2 cellular contexts compared by ENCODE assay signal in genomic region chr15:32819406-32819930, GRCh38.
A peak's percentile ranks its signal among the peaks of the same experiment; 100 is the strongest.
TF ChIP-seq lines count a peak whose summit lies in the region.

No MANE protein-coding gene starts in this region.

TF ChIP-seq in A549, 52 proteins besides CTCF, POLR2A, EP300 and RAD21:
- no peak for TF ChIP-seq CBX8 (IDR thresholded peaks at IDR 0.05)
- TF ChIP-seq REST (IDR thresholded peaks at IDR 0.05): no peak
- no peak for TF ChIP-seq HMGXB4 (CRISPR knock-in tag; IDR thresholded peaks at IDR 0.05; ENCODE audit: borderline replicate concordance)
- no peak for TF ChIP-seq BHLHE40 (IDR thresholded peaks at IDR 0.05; ENCODE audit: low read depth, low read length)
- no peak for TF ChIP-seq MYC (IDR thresholded peaks at IDR 0.05; ENCODE audit: borderline replicate concordance, low read length)
- no peak for TF ChIP-seq EHMT2 (IDR thresholded peaks at IDR 0.05; ENCODE audit: low read depth)
- TF ChIP-seq MAFK (IDR thresholded peaks at IDR 0.05; ENCODE audit: partially characterized antibody): no peak
- TF ChIP-seq MAX (IDR thresholded peaks at IDR 0.05): no peak
- TF ChIP-seq ZNF302 (CRISPR knock-in tag; IDR thresholded peaks at IDR 0.05): no peak
- TF ChIP-seq ELK1 (IDR thresholded peaks at IDR 0.05; ENCODE audit: low read depth, low read length): no peak
- no peak for TF ChIP-seq RCOR1 (IDR thresholded peaks at IDR 0.05; ENCODE audit: low read depth, low read length)

TF ChIP-seq in endothelial cell of umbilical vein, 7 proteins besides CTCF, POLR2A, EP300 and RAD21:
- TF ChIP-seq FOS (IDR thresholded peaks at IDR 0.05; ENCODE audit: borderline replicate concordance, insufficient read depth, low read length) (peak; percentile 42), GATA2 (IDR thresholded peaks at IDR 0.05; ENCODE audit: insufficient read depth, insufficient read length, low read depth, low read length) (no peak)
